15 cellular contexts compared by ENCODE assay signal in genomic region chr11:29280452-29280851, GRCh38.
A peak's percentile ranks its signal among the peaks of the same experiment; 100 is the strongest.
DNase-seq lines count a peak whose midpoint lies in the region; ATAC-seq and TF ChIP-seq lines count a peak whose summit lies in the region.
"Had no signal": no experiment of that assay in that cellular context is flagged by ENCODE, and none has a peak within 500 bp of the region (broad histone marks: within the 10 kb centered on the region; RNA-seq: fewer than 3 reads in every experiment).

No MANE protein-coding gene starts in this region.

- TF ChIP-seq CTCF in Calu3 (IDR thresholded peaks at IDR 0.05; ENCODE audit: unreplicated experiment) (no peak), OCI-LY3 (IDR thresholded peaks at IDR 0.05; ENCODE audit: low read depth, low read length) (no peak), fibroblast of the aortic adventitia (IDR thresholded peaks at IDR 0.05; ENCODE audit: insufficient read depth, low read length) (no peak)

- DNase-seq in Calu3 = no peak
- peak; percentile 30 for DNase-seq in fibroblast of the aortic adventitia (ENCODE audit: low read depth)
- DNase-seq in naive thymus-derived CD8-positive, alpha-beta T cell = no peak
- DNase-seq in NCI-H1105 (lab: John Stamatoyannopoulos, UW) = no peak
- DNase-seq in immature natural killer cell = no peak
- DNase-seq: activated CD4-positive, alpha-beta T cell treated with anti-CD3 and anti-CD28 coated beads, Interleukin-2, amount 10 ng/mL, durations not matched to agents 7 days and 5 days; activated T-cell treated with anti-CD3 and anti-CD28 coated beads, Interleukin-2, amount 50 U/mL, for 48 hours; dorsolateral prefrontal cortex; MV-4-11; PC-9; stimulated activated CD4-positive, alpha-beta T cell treated with anti-CD3 and anti-CD28 coated beads, Interleukin-4, amount 100 ng/mL, for 1 hour; stimulated activated naive B cell treated with anti-CD40 and anti-IgM and Interleukin-4, amounts not matched to agents 10 μg/mL and 1 μg/mL and 100 μg/mL, for 72 hours had no signal

- H3K79me2 ChIP-seq in OCI-LY3 (ENCODE audit: low read length) = no peaks in the 10 kb centered on the region

- H3K27me3 ChIP-seq in OCI-LY3 (ENCODE audit: low read depth, low read length) = no peaks in the 10 kb centered on the region

- H3K4me1 Mint-ChIP-seq in Calu3 (ENCODE audit: low read depth, unreplicated experiment) (peaks cover 28% of the 10 kb centered on the region), immature natural killer cell (no peaks in the 10 kb centered on the region)
- H3K4me1 Mint-ChIP-seq in naive thymus-derived CD8-positive, alpha-beta T cell = no peaks in the 10 kb centered on the region
- H3K4me1 Mint-ChIP-seq: activated CD4-positive, alpha-beta T cell treated with anti-CD3 and anti-CD28 coated beads, Interleukin-2, amount 10 ng/mL, durations not matched to agents 7 days and 5 days; stimulated activated naive B cell treated with anti-CD40 and anti-IgM and Interleukin-4, amounts not matched to agents 10 μg/mL and 1 μg/mL and 100 μg/mL, for 72 hours had no signal

- H3K4me3 ChIP-seq in OCI-LY3 (ENCODE audit: low read length) (no peak overlapping the region), fibroblast of the aortic adventitia (ENCODE audit: low read depth, low read length) (no peak overlapping the region)
- H3K4me3 ChIP-seq: dorsolateral prefrontal cortex, PC-9 had no signal

- intact Hi-C loops in Calu3 (cut with micrococcal nuclease; ENCODE audit: unreplicated experiment) = no loop called here

- CTCF ChIA-PET in Calu3 (lab: Charles Lee) = no interaction called here

- peak overlapping the region; percentile 75 for H3K27ac Mint-ChIP-seq in Calu3 (ENCODE audit: unreplicated experiment)
- H3K27ac Mint-ChIP-seq in naive thymus-derived CD8-positive, alpha-beta T cell = no peak overlapping the region
- H3K27ac Mint-ChIP-seq in immature natural killer cell = no peak overlapping the region
- H3K27ac Mint-ChIP-seq: activated CD4-positive, alpha-beta T cell treated with anti-CD3 and anti-CD28 coated beads, Interleukin-2, amount 10 ng/mL, durations not matched to agents 7 days and 5 days; stimulated activated naive B cell treated with anti-CD40 and anti-IgM and Interleukin-4, amounts not matched to agents 10 μg/mL and 1 μg/mL and 100 μg/mL, for 72 hours had no signal

- 0 out of 2 replicates have a peak overlapping the region, but pooled peaks have one; percentile 16 for H2AFZ ChIP-seq in OCI-LY3 (ENCODE audit: low read depth, low read length)
- H2AFZ ChIP-seq: PC-9 had no signal

- H3K36me3 Mint-ChIP-seq in Calu3 (ENCODE audit: insufficient read depth, unreplicated experiment) = no peaks in the 10 kb centered on the region
- H3K36me3 Mint-ChIP-seq in naive thymus-derived CD8-positive, alpha-beta T cell = no peaks in the 10 kb centered on the region
- H3K36me3 Mint-ChIP-seq in immature natural killer cell = no peaks in the 10 kb centered on the region
- H3K36me3 Mint-ChIP-seq: stimulated activated naive B cell treated with anti-CD40 and anti-IgM and Interleukin-4, amounts not matched to agents 10 μg/mL and 1 μg/mL and 100 μg/mL, for 72 hours had no signal

- H3K4me1 ChIP-seq in OCI-LY3 (ENCODE audit: low read length) = 0 out of 2 replicates have a peak, but pooled peaks cover 2% of the 10 kb centered on the region

- no peaks in the 10 kb centered on the region for H3K36me3 ChIP-seq in OCI-LY3 (replicated peaks; ENCODE audit: low read depth, low read length)

- H3K27ac ChIP-seq in OCI-LY3 (ENCODE audit: low read length) = no peak overlapping the region
- H3K27ac ChIP-seq: dorsolateral prefrontal cortex, PC-9 had no signal

- H3K4me3 Mint-ChIP-seq in Calu3 (ENCODE audit: low read depth, unreplicated experiment) (no peak overlapping the region), immature natural killer cell (no peak overlapping the region)
- no peak overlapping the region for H3K4me3 Mint-ChIP-seq in naive thymus-derived CD8-positive, alpha-beta T cell
- H3K4me3 Mint-ChIP-seq: activated CD4-positive, alpha-beta T cell treated with anti-CD3 and anti-CD28 coated beads, Interleukin-2, amount 10 ng/mL, durations not matched to agents 7 days and 5 days; stimulated activated naive B cell treated with anti-CD40 and anti-IgM and Interleukin-4, amounts not matched to agents 10 μg/mL and 1 μg/mL and 100 μg/mL, for 72 hours had no signal

- POLR2A ChIA-PET in naive thymus-derived CD8-positive, alpha-beta T cell (lab: Charles Lee) = no interaction called here

- H3K27me3 Mint-ChIP-seq in Calu3 (ENCODE audit: unreplicated experiment) = no peaks in the 10 kb centered on the region
- H3K27me3 Mint-ChIP-seq in naive thymus-derived CD8-positive, alpha-beta T cell = no peaks in the 10 kb centered on the region
- peaks cover 0 to 2% (median 1%) of the 10 kb centered on the region in 3 donors for H3K27me3 Mint-ChIP-seq in immature natural killer cell (ENCODE audit: low read depth in 3 of 3)
- H3K27me3 Mint-ChIP-seq: activated CD4-positive, alpha-beta T cell treated with anti-CD3 and anti-CD28 coated beads, Interleukin-2, amount 10 ng/mL, durations not matched to agents 7 days and 5 days; stimulated activated naive B cell treated with anti-CD40 and anti-IgM and Interleukin-4, amounts not matched to agents 10 μg/mL and 1 μg/mL and 100 μg/mL, for 72 hours had no signal

- no TSS peak for BruUV-seq in Calu3 (replicated peaks; lab: Mats Ljungman, UMichigan)

- peak; percentile 67 for ATAC-seq in GM21786 (IDR thresholded peaks at IDR 0.05; ENCODE audit: unreplicated experiment)
- no peak for ATAC-seq in naive thymus-derived CD8-positive, alpha-beta T cell
- ATAC-seq in GM19328 (IDR thresholded peaks at IDR 0.05; ENCODE audit: unreplicated experiment) = no peak
- ATAC-seq: stimulated activated naive B cell treated with anti-CD40 and anti-IgM and Interleukin-4, amounts not matched to agents 10 μg/mL and 1 μg/mL and 100 μg/mL, for 72 hours had no signal

- H3K4me2 ChIP-seq in OCI-LY3 (ENCODE audit: low read length) = peak overlapping the region; percentile 19
- H3K4me2 ChIP-seq: PC-9 had no signal

- no peaks in the 10 kb centered on the region for H3K9me3 Mint-ChIP-seq in Calu3 (ENCODE audit: low read depth, unreplicated experiment)
- H3K9me3 Mint-ChIP-seq in naive thymus-derived CD8-positive, alpha-beta T cell = peaks cover 0 to 14% (median 4%) of the 10 kb centered on the region in 9 donors
- peaks cover 4 to 34% (median 11%) of the 10 kb centered on the region in 6 donors for H3K9me3 Mint-ChIP-seq in immature natural killer cell

- no peaks in the 10 kb centered on the region for H4K20me1 ChIP-seq in OCI-LY3 (ENCODE audit: insufficient read depth, low read length)

- no peak overlapping the region for H3K9ac ChIP-seq in OCI-LY3 (ENCODE audit: low read length)

- no peaks in the 10 kb centered on the region for H3K9me3 ChIP-seq in OCI-LY3 (ENCODE audit: insufficient read depth, low read length)
